Comparison of ENCODE assay signal across 15 cellular contexts in the genomic region with DNA sequence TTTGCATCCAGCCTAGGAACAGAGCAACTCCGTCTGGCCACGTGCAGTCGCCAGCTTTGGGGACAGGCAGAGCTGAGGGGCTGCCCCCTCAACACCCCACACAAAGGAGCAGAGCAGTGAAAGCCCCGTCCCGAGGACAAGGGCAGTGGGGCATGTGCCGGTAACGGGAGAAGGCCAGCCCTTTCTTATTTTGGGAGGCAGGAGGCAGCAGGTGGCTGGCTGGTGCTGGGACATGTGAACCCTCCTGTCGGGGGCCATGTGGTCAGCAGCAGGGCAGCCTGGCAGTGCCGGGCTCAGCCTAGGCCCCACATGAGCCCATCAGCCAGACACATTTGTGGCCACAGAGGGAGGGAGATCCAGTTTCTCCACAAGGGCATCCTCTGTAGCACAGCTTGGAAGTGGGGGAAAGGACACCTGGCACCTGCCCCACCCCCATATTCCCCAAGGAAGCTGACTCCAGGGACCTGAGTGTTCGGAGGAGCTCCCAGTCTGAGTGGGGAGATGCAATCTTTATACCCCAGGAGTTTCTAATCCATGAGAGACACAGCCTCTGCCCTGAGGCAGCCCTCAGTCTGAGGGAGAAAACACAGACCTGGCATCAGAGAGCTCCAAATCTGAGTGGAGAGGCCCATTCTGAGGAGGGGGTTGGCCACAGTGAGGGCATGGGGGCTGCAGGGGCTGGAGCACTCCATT.
DNase-seq lines count a peak whose midpoint lies in the region; TF ChIP-seq lines count a peak whose summit lies in the region.
"Had no signal": no experiment of that assay in that cellular context is flagged by ENCODE, and none has a peak within 500 bp of the region (broad histone marks: within the 10 kb centered on the region; RNA-seq: fewer than 3 reads in every experiment).

No MANE protein-coding gene starts in this region.

- H3K36me3 ChIP-seq in BE2C (no peaks in the 10 kb centered on the region), HEK293 (ENCODE audit: control insufficient read depth in 2 of 2, insufficient read depth in 1 of 2, low read length in 2 of 2) (no peaks in the 10 kb centered on the region), Karpas-422 (ENCODE audit: insufficient read depth, low read length) (no peaks in the 10 kb centered on the region)

- intact Hi-C loops in head of caudate nucleus (cut with DNase I) = no loop called here

- no peaks in the 10 kb centered on the region for H3K27me3 ChIP-seq in BE2C
- H3K27me3 ChIP-seq in Karpas-422 (ENCODE audit: low read length) = no peaks in the 10 kb centered on the region; the same call in 1 of the 2 replicates

- H3K79me2 ChIP-seq in Karpas-422 (ENCODE audit: low read length) = no peaks in the 10 kb centered on the region
- H3K79me2 ChIP-seq: parathyroid adenoma had no signal

- CTCF ChIA-PET in HEK293 (lab: Yijun Ruan, JAX) = interaction anchor here (0.6 to 2.3 kb wide), 6 partner anchors 9 to 220 kb away, joined by 3 to 8 read pairs (median 4); a partner anchor contains a TSS

- no peak overlapping the region for H2AFZ ChIP-seq in Karpas-422 (ENCODE audit: low read length)
- H2AFZ ChIP-seq: parathyroid adenoma had no signal

- H3K4me3 ChIP-seq in BE2C (ENCODE audit: low read depth, low read length) (peak overlapping the region; percentile 33; the same call in 1 of the 2 replicates), HEK293 (ENCODE audit: low read depth, low read length) (no peak overlapping the region), Karpas-422 (ENCODE audit: low read length) (no peak overlapping the region)

- POLR2A ChIA-PET in HEK293 (lab: Yijun Ruan, JAX) = interaction anchor here (2.5 kb wide), 1 partner anchor 220 kb away, joined by 9 read pairs; a partner anchor contains a TSS

- TF ChIP-seq CTCF in BE2C (IDR thresholded peaks at IDR 0.05; ENCODE audit: low read depth, low read length) (no peak), HEK293 (tag by site-specific recombination; IDR thresholded peaks at IDR 0.05) (no peak)

- no peak overlapping the region for H3K4me2 ChIP-seq in Karpas-422 (ENCODE audit: low read depth, low read length, poor library complexity, severe bottlenecking)

- H3K9me3 ChIP-seq in BE2C = no peaks in the 10 kb centered on the region
- no peaks in the 10 kb centered on the region for H3K9me3 ChIP-seq in HEK293 (ENCODE audit: control insufficient read depth, insufficient read depth, low read depth, low read length)
- H3K9me3 ChIP-seq in Karpas-422 (ENCODE audit: low read length) = no peaks in the 10 kb centered on the region

- H3K9ac ChIP-seq in Karpas-422 (ENCODE audit: low read length) = no peak overlapping the region
- H3K9ac ChIP-seq: parathyroid adenoma had no signal

- no peaks in the 10 kb centered on the region for H3K9me2 ChIP-seq in Karpas-422 (replicated peaks; ENCODE audit: insufficient read depth, low read length)

- peaks cover 27% of the 10 kb centered on the region for H3K4me1 ChIP-seq in BE2C
- H3K4me1 ChIP-seq in HEK293 (ENCODE audit: control insufficient read depth, insufficient read depth, low read length) = peaks cover 4% of the 10 kb centered on the region; the same call in 1 of the 2 replicates
- peaks cover 9% of the 10 kb centered on the region; the same call in 1 of the 2 replicates for H3K4me1 ChIP-seq in Karpas-422 (ENCODE audit: low read length)

- H3K27ac ChIP-seq in HEK293 (ENCODE audit: extremely low read depth, low read depth, low read length) (no peak overlapping the region), Karpas-422 (ENCODE audit: low read length) (no peak overlapping the region)
- H3K27ac ChIP-seq: parathyroid adenoma had no signal

- DNase-seq in BE2C (peak; percentile 85), cerebellum (ENCODE audit: low spot score) (peak; percentile 39), myocyte (ENCODE audit: low read depth) (peak; percentile 92), head of caudate nucleus (no peak), Karpas-422 (no peak)
- no peak for DNase-seq in activated CD4-positive, alpha-beta T cell treated with anti-CD3 and anti-CD28 coated beads, Interleukin-2, amount 50 U/mL, for 4 hours
- no peak for DNase-seq in stimulated activated CD4-positive, alpha-beta T cell treated with anti-CD3 and anti-CD28 coated beads, Interleukin-2, amount 100 ng/mL, for 48 hours
- DNase-seq: activated CD4-positive, alpha-beta T cell treated with anti-CD3 and anti-CD28 coated beads, Interleukin-2, amount 10 ng/mL, durations not matched to agents 24 days and 14 days; amniotic stem cell; DND-41; HCEC 1CT; mesendoderm; NCI-H1105 had no signal

- no peaks in the 10 kb centered on the region for H4K20me1 ChIP-seq in Karpas-422 (ENCODE audit: insufficient read depth, low read depth, low read length)

TF ChIP-seq in HEK293, 187 proteins besides CTCF, POLR2A, EP300 and RAD21:
- TF ChIP-seq ZBTB48 (tag by site-specific recombination; IDR thresholded peaks at IDR 0.05) (no peak), ZNF660 (tag by site-specific recombination; IDR thresholded peaks at IDR 0.05) (no peak), ZNF837 (tag by site-specific recombination; IDR thresholded peaks at IDR 0.05) (no peak), ZBTB20 (tag by site-specific recombination; IDR thresholded peaks at IDR 0.05) (no peak), ZNF555 (tag by site-specific recombination; conservative IDR thresholded peaks at IDR 0.05) (no peak), ZNF571 (tag by site-specific recombination; IDR thresholded peaks at IDR 0.05) (no peak), SP2 (tag by site-specific recombination; IDR thresholded peaks at IDR 0.05) (no peak), ZIC2 (tag by site-specific recombination; IDR thresholded peaks at IDR 0.05) (peak; percentile 53; the same call in 1 of the 2 replicates)
TF ChIP-seq in HEK293: peak in this region for 1.

Comparison
In these comparisons a context has a peak if more than half of its experiments do, and no peak if none do; other contexts are left out.
1. DNase-seq: peak in BE2C (single experiment), cerebellum (single experiment) and myocyte (single experiment); none in activated CD4-positive, alpha-beta T cell treated with anti-CD3 and anti-CD28 coated beads, Interleukin-2, amount 50 U/mL, for 4 hours (0 of 2), head of caudate nucleus (0 of 42), stimulated activated CD4-positive, alpha-beta T cell treated with anti-CD3 and anti-CD28 coated beads, Interleukin-2, amount 100 ng/mL, for 48 hours (0 of 2) and Karpas-422 (single experiment).